In genomic region chr1:227321035-227321434, GRCh38 we compare ENCODE assay signal across 21 cellular contexts. TPM values are rescaled to one million over a fixed set of nuclear protein-coding genes. Genes with fewer than 3 reads are reported as not detected.
DNase-seq lines count a peak whose midpoint lies in the region; ATAC-seq, FAIRE-seq and TF ChIP-seq lines count a peak whose summit lies in the region.
"Had no signal": no experiment of that assay in that cellular context is flagged by ENCODE, and none has a peak within 500 bp of the region (broad histone marks: within the 10 kb centered on the region; RNA-seq: fewer than 3 reads in every experiment).

No MANE protein-coding gene starts in this region.

- peaks cover 60% of the 10 kb centered on the region for H3K27me3 Mint-ChIP-seq in CD4-positive, alpha-beta T cell

- CTCF ChIA-PET in CD4-positive, alpha-beta T cell (lab: Charles Lee) = no interaction called here
- CTCF ChIA-PET in K562 (lab: Yijun Ruan, JAX; ENCODE audit: low intra/inter-chr PET ratio) = no interaction called here

- H3K9me3 Mint-ChIP-seq in CD4-positive, alpha-beta T cell = no peaks in the 10 kb centered on the region
- H3K9me3 Mint-ChIP-seq: GM23338 had no signal

- no peaks in the 10 kb centered on the region for H3K36me3 Mint-ChIP-seq in CD4-positive, alpha-beta T cell (ENCODE audit: low read depth)

- no peak overlapping the region for H3K9ac ChIP-seq in K562 (ENCODE audit: insufficient read depth in 1 of 2, low read depth in 2 of 2, low read length in 2 of 2)
- H3K9ac ChIP-seq: parathyroid adenoma had no signal

- TF ChIP-seq CTCF in CD4-positive, alpha-beta T cell (IDR thresholded peaks at IDR 0.05) = peak; percentile 11
- TF ChIP-seq CTCF in K562 (IDR thresholded peaks at IDR 0.05 in 2 of 3, conservative IDR thresholded peaks at IDR 0.05 in 1 of 3; ENCODE audit: insufficient read depth in 2 of 3, low read depth in 1 of 3, low read length in 3 of 3) (no peak), psoas muscle (IDR thresholded peaks at IDR 0.05) (no peak), left lung (IDR thresholded peaks at IDR 0.05) (no peak)

- H3K27me3 ChIP-seq in CD4-positive, alpha-beta T cell (ENCODE audit: control insufficient read depth, insufficient read depth, low read length) = peaks cover 35% of the 10 kb centered on the region
- H3K27me3 ChIP-seq in K562 (ENCODE audit: control insufficient read depth in 2 of 2, insufficient read depth in 2 of 2, low read length in 2 of 2) (no peaks in the 10 kb centered on the region), psoas muscle (ENCODE audit: insufficient read depth in 3 of 3, low read length in 2 of 3) (no peaks in the 10 kb centered on the region), right cardiac atrium (ENCODE audit: control insufficient read depth, insufficient read depth) (no peaks in the 10 kb centered on the region), left lung (peaks cover 0 to 34% of the 10 kb centered on the region in 2 donors)
- H3K27me3 ChIP-seq: SJSA1, uterus had no signal

- no peak for TF ChIP-seq RAD21 in K562 (CRISPR knock-in tag; conservative IDR thresholded peaks at IDR 0.05 in 1 of 2, IDR thresholded peaks at IDR 0.05 in 1 of 2)

- in situ Hi-C loops in K562 (cut with MboI) = no loop called here

- H4K20me1 ChIP-seq in K562 (replicated peaks; ENCODE audit: control insufficient read depth, insufficient read depth, low read length) = no peaks in the 10 kb centered on the region

- H3K9me1 ChIP-seq in K562 (ENCODE audit: control insufficient read depth, insufficient read depth, low read length) = no peaks in the 10 kb centered on the region

- no TSS peak for BruUV-seq in K562 (replicated peaks; lab: Mats Ljungman, UMichigan)

- H3K4me2 ChIP-seq in K562 (ENCODE audit: insufficient read depth, low read length) = no peak overlapping the region
- H3K4me2 ChIP-seq: GM23338 had no signal

- no peaks in the 10 kb centered on the region for H3K36me3 ChIP-seq in K562 (ENCODE audit: control insufficient read depth, insufficient read depth, low read length)
- H3K36me3 ChIP-seq in psoas muscle (ENCODE audit: insufficient read depth in 1 of 2, low read depth in 1 of 2) = no peaks in the 10 kb centered on the region
- H3K36me3 ChIP-seq in left lung = no peaks in the 10 kb centered on the region
- H3K36me3 ChIP-seq: uterus had no signal

- no peak overlapping the region for H3K27ac ChIP-seq in CD4-positive, alpha-beta T cell (ENCODE audit: low read depth, low read length)
- H3K27ac ChIP-seq in K562 (ENCODE audit: extremely low read depth, low read depth, low read length) = no peak overlapping the region
- no peak overlapping the region for H3K27ac ChIP-seq in psoas muscle
- H3K27ac ChIP-seq in right cardiac atrium (ENCODE audit: low read length) = no peak overlapping the region
- H3K27ac ChIP-seq in left lung = no peak overlapping the region
- H3K27ac ChIP-seq: parathyroid adenoma, SJSA1, uterus had no signal

- intact Hi-C loops in CD4-positive, alpha-beta T cell (cut with DNase I, micrococcal nuclease) = no loop called here
- intact Hi-C loops in K562 (cut with micrococcal nuclease) (no loop called here), psoas muscle (cut with DNase I) (loop anchor here in 1 of 2 donors (10.0 kb wide), 1 partner anchor 406 kb away; no protein-coding TSS in a partner anchor), right cardiac atrium (cut with DNase I) (loop anchor here in 3 of 4 donors (10.0 kb wide), 3 partner anchors 86 to 114 kb away; no protein-coding TSS in a partner anchor), left lung (cut with DNase I) (no loop called here)

- H3K4me1 ChIP-seq in K562 (replicated peaks in 1 of 2; ENCODE audit: control insufficient read depth in 2 of 2, insufficient read depth in 2 of 2, low read length in 2 of 2) (peaks cover 9 to 15% of the 10 kb centered on the region in 2 experiments; a peak in 4 of 5 replicates), psoas muscle (no peaks in the 10 kb centered on the region), right cardiac atrium (ENCODE audit: control insufficient read depth, insufficient read depth, low read length) (no peaks in the 10 kb centered on the region), left lung (no peaks in the 10 kb centered on the region)
- H3K4me1 ChIP-seq: uterus had no signal

- peaks cover 8% of the 10 kb centered on the region for H3K4me1 Mint-ChIP-seq in CD4-positive, alpha-beta T cell (ENCODE audit: low read depth)

- no peak overlapping the region for H3K4me3 Mint-ChIP-seq in CD4-positive, alpha-beta T cell
- H3K4me3 Mint-ChIP-seq: activated CD4-positive, alpha-beta T cell treated with anti-CD3 and anti-CD28 coated beads for 36 hours; activated naive CD8-positive, alpha-beta T cell; GM23338; stimulated activated naive CD8-positive, alpha-beta T cell treated with anti-CD3 and anti-CD28 coated beads, Interleukin-15, Interleukin-2, amounts not matched to agents 100 ng/mL and 50 ng/mL, for 24 hours had no signal

- no peak for ATAC-seq in CD4-positive, alpha-beta T cell (ENCODE audit: poor library complexity)
- ATAC-seq in HG03135 (IDR thresholded peaks at IDR 0.05; ENCODE audit: unreplicated experiment) (peak; percentile 49), K562 (no peak), psoas muscle (no peak), right cardiac atrium (no peak), left lung (no peak)
- ATAC-seq: activated CD4-positive, alpha-beta T cell treated with anti-CD3 and anti-CD28 coated beads for 36 hours; GM23338; left colon had no signal

- no peak overlapping the region for H3K27ac Mint-ChIP-seq in CD4-positive, alpha-beta T cell
- H3K27ac Mint-ChIP-seq: activated CD4-positive, alpha-beta T cell treated with anti-CD3 and anti-CD28 coated beads for 36 hours; activated naive CD8-positive, alpha-beta T cell; GM23338; stimulated activated naive CD8-positive, alpha-beta T cell treated with anti-CD3 and anti-CD28 coated beads, Interleukin-15, Interleukin-2, amounts not matched to agents 100 ng/mL and 50 ng/mL, for 24 hours had no signal

- H2AFZ ChIP-seq in K562 (ENCODE audit: low read depth, low read length) = peak overlapping the region; percentile 18; the same call in 1 of the 2 replicates
- H2AFZ ChIP-seq: GM23338, parathyroid adenoma had no signal

- WGBS in K562 (ENCODE audit: insufficient coverage, low coverage, missing lambda C conversion rate) = 98% methylated on average over 2 of the region's 2 CpGs
- 93 to 95% (median 94%) methylated on average over 2 of the region's 2 CpGs for WGBS in psoas muscle, 3 donors
- WGBS in right cardiac atrium = 91% methylated on average over 2 of the region's 2 CpGs

- FAIRE-seq in GM19239 (lab: Jason Lieb, UNC) (peak; percentile 79), K562 (lab: Jason Lieb, UNC) (no peak)

- POLR2A ChIA-PET in CD4-positive, alpha-beta T cell (lab: Charles Lee) = no interaction called here
- POLR2A ChIA-PET in K562 (lab: Yijun Ruan, JAX) = interaction anchor here (0.6 to 3.3 kb wide), 5 partner anchors 9 to 105 kb away, joined by 3 to 31 read pairs (median 4); no protein-coding TSS in a partner anchor

- H3K4me3 ChIP-seq in K562 (no peak overlapping the region), psoas muscle (no peak overlapping the region), right cardiac atrium (ENCODE audit: low read length) (no peak overlapping the region), left lung (no peak overlapping the region)
- H3K4me3 ChIP-seq: GM23338, SJSA1, uterus had no signal

- TF ChIP-seq POLR2A in K562 (conservative IDR thresholded peaks at IDR 0.05) = no peak

- peaks cover 7% of the 10 kb centered on the region for H3K9me3 ChIP-seq in CD4-positive, alpha-beta T cell (ENCODE audit: control insufficient read depth, low read length)
- H3K9me3 ChIP-seq in K562 (replicated peaks; ENCODE audit: control insufficient read depth, insufficient read depth, low read depth, low read length) (no peaks in the 10 kb centered on the region; the same call in 1 of the 2 replicates), psoas muscle (no peaks in the 10 kb centered on the region), right cardiac atrium (ENCODE audit: control insufficient read depth, low read length) (peaks cover 2% of the 10 kb centered on the region), left lung (no peaks in the 10 kb centered on the region)
- H3K9me3 ChIP-seq: SJSA1, uterus had no signal

- TF ChIP-seq EP300 in K562 (IDR thresholded peaks at IDR 0.05; ENCODE audit: low read length) = no peak

- no peak for DNase-seq in CD4-positive, alpha-beta T cell
- no peak for DNase-seq in GM19239 (ENCODE audit: insufficient read length, low spot score)
- no peak for DNase-seq in K562 (ENCODE audit: extremely low read depth in 1 of 4, low spot score in 3 of 4)
- DNase-seq in NCI-H1105 treated with DMSO at 0.1 percent for 48 hours (lab: John Stamatoyannopoulos, UW) = no peak
- no peak for DNase-seq in psoas muscle
- no peak for DNase-seq in right cardiac atrium
- no peak for DNase-seq in left lung
- DNase-seq: activated CD4-positive, alpha-beta T cell treated with anti-CD3 and anti-CD28 coated beads for 36 hours; activated T-cell treated with anti-CD3 and anti-CD28 coated beads for 4 hours; effector memory CD4-positive, alpha-beta T cell; left colon; NCI-H1694 treated with DMSO at 0.1 percent for 48 hours; NCI-H510A; T1000; uterus had no signal

- H3K79me2 ChIP-seq in K562 (ENCODE audit: control insufficient read depth, insufficient read depth, low read length) = peaks cover 25% of the 10 kb centered on the region
- H3K79me2 ChIP-seq: parathyroid adenoma had no signal

RNA-seq across cellular contexts. Expression of gene CDC42BPA, which starts 2.7 kb away (rescaled TPM):
- 1 to 10 TPM; 2.2 to 3.0 TPM for total RNA-seq in CD4-positive, alpha-beta T cell
- 57.9 and 301 TPM in 2 replicates for total RNA-seq in K562 (2011; cell fraction: chromatin; rRNA removed; ENCODE audit: low replicate concordance)
- total RNA-seq in K562 (2011; cell fraction: nucleolus; rRNA removed) = 30.5 and 47.2 TPM in 2 replicates
- total RNA-seq in K562 (2011; cell fraction: nucleoplasm; rRNA removed) = 88.9 and 189 TPM in 2 replicates
- total RNA-seq in K562 (2014; rRNA removed) = 41.1 and 57.4 TPM in 2 replicates
- 69.8 and 76.9 TPM in 2 replicates for total RNA-seq in K562 (2014; rRNA removed; fragmentation: Illumina TruSeq; extraction: Trizol)
- total RNA-seq in K562 (2015; rRNA removed; fragmentation: Illumina TruSeq; extraction: Trizol) = 73.9 and 77.5 TPM in 2 replicates
- total RNA-seq in K562 (2021) = 49.8 and 54.9 TPM in 2 replicates
- 27.7 and 44.1 TPM in 2 replicates for polyA plus RNA-seq in K562 (2011; rRNA removed)
- polyA plus RNA-seq in K562 (2011; cell fraction: cytosol; rRNA removed) = 16.9 and 17.7 TPM in 2 replicates
- polyA plus RNA-seq in K562 (2011; cell fraction: nucleus; rRNA removed) = 29.4 and 39.0 TPM in 2 replicates
- 25.7 and 29.0 TPM in 2 replicates for polyA plus RNA-seq in K562 (2012)
- 31.6 and 34.5 TPM in 2 replicates for polyA plus RNA-seq in K562 (2014; fragmentation: Illumina TruSeq; extraction: Trizol)
- 10 to 100 TPM in 1 of 2 experiments, 1 to 10 TPM in 1; 8.0 to 52.1 TPM for polyA plus RNA-seq in K562 (2014; fragmentation: Nextera tagmentation; extraction: Ambion mirVana)
- 27.0 and 27.4 TPM in 2 replicates for polyA plus RNA-seq in K562 (2014; rRNA removed)
- 164 and 196 TPM in 2 replicates for polyA minus RNA-seq in K562 (2011; rRNA and poly(A)+ RNA removed)
- polyA minus RNA-seq in K562 (2011; cell fraction: cytosol; rRNA and poly(A)+ RNA removed) = 34.5 and 62.7 TPM in 2 replicates
- polyA minus RNA-seq in K562 (2011; cell fraction: nucleus; rRNA and poly(A)+ RNA removed) = 138 and 164 TPM in 2 replicates
- 10 to 100 TPM; 14.1 to 23.0 (median 20.2) TPM for total RNA-seq in psoas muscle
- 10 to 100 TPM in 1 of 3 donors, 1 to 10 TPM in 2; 5.3 to 15.7 (median 6.4) TPM for polyA plus RNA-seq in psoas muscle
- 10 to 100 TPM; 34.6 to 38.0 (median 36.8) TPM for total RNA-seq in right cardiac atrium
- 12.9 TPM for polyA plus RNA-seq in right cardiac atrium
- 10 to 100 TPM; 35.8 to 36.1 TPM for total RNA-seq in left lung

Comparison
In these comparisons a context has a peak if more than half of its experiments do, and no peak if none do; other contexts are left out.
1. intact Hi-C loops: an anchor here in right cardiac atrium (10.0 kb wide); none called in CD4-positive, alpha-beta T cell, K562 and left lung.